ENCODE assay signal across 8 cellular contexts in the genomic region with DNA sequence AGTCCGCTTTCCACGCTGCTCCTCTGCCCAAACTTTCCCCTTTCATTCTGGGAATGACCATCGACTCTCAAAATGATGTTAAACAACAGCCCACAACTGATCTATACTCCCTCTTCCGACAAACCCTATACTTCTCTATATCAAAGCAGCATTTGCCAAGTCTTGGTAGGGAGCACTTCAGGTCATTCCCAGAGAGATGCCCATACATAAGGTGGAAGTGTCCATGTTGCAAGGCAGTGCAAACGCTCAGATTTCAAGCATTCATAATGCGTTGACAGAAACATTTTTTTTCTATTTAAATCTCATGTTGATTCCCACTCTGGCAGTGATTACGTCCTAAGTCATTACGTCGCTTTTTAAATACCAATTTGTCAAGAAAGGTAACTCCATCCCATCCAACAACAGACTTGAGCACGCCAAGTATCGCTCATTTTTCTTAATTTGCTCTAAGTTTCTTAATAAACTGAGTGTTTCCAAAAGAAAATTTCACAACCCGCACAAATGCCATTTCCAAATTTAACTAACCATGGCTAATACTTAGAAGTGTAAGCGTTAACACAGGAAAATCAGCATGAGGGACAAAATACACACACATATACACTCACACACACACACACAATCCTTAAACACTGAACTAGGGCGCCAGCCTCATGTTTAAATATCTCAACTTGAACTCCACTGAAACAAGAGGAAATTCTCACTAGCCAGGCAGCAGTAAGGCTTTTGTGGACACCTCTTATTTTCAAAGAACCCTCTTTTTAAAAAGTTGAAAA. TPM values are rescaled to one million over a fixed set of nuclear protein-coding genes. Genes with fewer than 3 reads are reported as not detected.
DNase-seq lines count a peak whose midpoint lies in the region; ATAC-seq, FAIRE-seq and TF ChIP-seq lines count a peak whose summit lies in the region.

No MANE protein-coding gene starts in this region.

- 26 to 29% (median 27%) methylated on average over 14 of the region's 14 CpGs for whole genome bisulfite sequencing in adrenal gland, 4 donors
- WGBS in stomach, 5 donors, result 11 to 23% (median 16%) methylated on average over 14 of the region's 14 CpGs

- peak overlapping the region; percentile 70 for H3K4me3 ChIP-seq in LNCaP clone FGC (ENCODE audit: low read depth, low read length)
- H3K4me3 ChIP-seq in adrenal gland, result peak overlapping the region; percentile 21 to 85 (median 58)
- peak overlapping the region; percentile 84 to 88 for H3K4me3 ChIP-seq in kidney (ENCODE audit: low read length in 2 of 2)
- H3K4me3 ChIP-seq in stomach, result peak overlapping the region; percentile 70 to 87 (median 84)

- no peaks in the 10 kb centered on the region for H3K9me3 Mint-ChIP-seq in stimulated activated naive CD8-positive, alpha-beta T cell treated with anti-CD3 and anti-CD28 coated beads, Interleukin-15, Interleukin-2, amounts not matched to agents 100 ng/mL and 50 ng/mL, for 24 hours

- peak overlapping the region; percentile 72 to 74 for H3K9ac ChIP-seq in kidney (ENCODE audit: low read length in 2 of 2)

- no peaks in the 10 kb centered on the region for H3K27me3 Mint-ChIP-seq in stimulated activated naive CD8-positive, alpha-beta T cell treated with anti-CD3 and anti-CD28 coated beads, Interleukin-15, Interleukin-2, amounts not matched to agents 100 ng/mL and 50 ng/mL, for 24 hours

- TF ChIP-seq POLR2A in adrenal gland (IDR thresholded peaks at IDR 0.05), result no peak
- TF ChIP-seq POLR2A in stomach (IDR thresholded peaks at IDR 0.05), result no peak

- H3K4me1 ChIP-seq in adrenal gland (replicated peaks in 1 of 2) (peaks cover 14 to 29% of the 10 kb centered on the region in 2 donors), kidney (ENCODE audit: control insufficient read depth in 1 of 2, insufficient read depth in 1 of 2, low read depth in 1 of 2, low read length in 2 of 2) (peaks cover 5 to 10% of the 10 kb centered on the region in 2 donors), stomach (peaks cover 8 to 43% (median 30%) of the 10 kb centered on the region in 4 donors)

- TF ChIP-seq CTCF in LNCaP clone FGC (IDR thresholded peaks at IDR 0.05; ENCODE audit: control insufficient read depth, extremely low read depth, insufficient read depth) (no peak), adrenal gland (IDR thresholded peaks at IDR 0.05) (no peak), kidney (IDR thresholded peaks at IDR 0.05; ENCODE audit: borderline replicate concordance, extremely low read depth, insufficient read depth) (no peak), stomach (IDR thresholded peaks at IDR 0.05) (no peak)

- intact Hi-C loops in adrenal gland (cut with DNase I) (no loop called here), kidney (cut with DNase I) (no loop called here), stomach (cut with DNase I; ENCODE audit: low total_unique reads) (no loop called here)

- FAIRE-seq in kidney (lab: Jason Lieb, UNC), result no peak

- H3K27ac ChIP-seq in adrenal gland, result peak overlapping the region in 4 of 5 donors; percentile 69 to 93 (median 82)
- H3K27ac ChIP-seq in kidney (ENCODE audit: low read depth in 2 of 2, low read length in 2 of 2), result peak overlapping the region; percentile 38 to 68
- peak overlapping the region; percentile 16 to 95 (median 90) for H3K27ac ChIP-seq in stomach

- TF ChIP-seq EP300 in stomach (IDR thresholded peaks at IDR 0.05), result no peak

- H3K4me1 Mint-ChIP-seq in stimulated activated naive CD8-positive, alpha-beta T cell treated with anti-CD3 and anti-CD28 coated beads, Interleukin-15, Interleukin-2, amounts not matched to agents 100 ng/mL and 50 ng/mL, for 24 hours (ENCODE audit: low read depth), result peaks cover 48% of the 10 kb centered on the region

- H3K36me3 ChIP-seq in adrenal gland (replicated peaks in 1 of 2) (no peaks in the 10 kb centered on the region), kidney (ENCODE audit: control insufficient read depth in 1 of 2, insufficient read depth in 2 of 2, low read length in 2 of 2) (no peaks in the 10 kb centered on the region), stomach (no peaks in the 10 kb centered on the region)

- peaks cover 4% of the 10 kb centered on the region for H3K36me3 Mint-ChIP-seq in stimulated activated naive CD8-positive, alpha-beta T cell treated with anti-CD3 and anti-CD28 coated beads, Interleukin-15, Interleukin-2, amounts not matched to agents 100 ng/mL and 50 ng/mL, for 24 hours (ENCODE audit: low read depth)

- peak overlapping the region; percentile 95 for H3K4me3 Mint-ChIP-seq in stimulated activated naive CD8-positive, alpha-beta T cell treated with anti-CD3 and anti-CD28 coated beads, Interleukin-15, Interleukin-2, amounts not matched to agents 100 ng/mL and 50 ng/mL, for 24 hours

- peak overlapping the region; percentile 85 for H3K27ac Mint-ChIP-seq in stimulated activated naive CD8-positive, alpha-beta T cell treated with anti-CD3 and anti-CD28 coated beads, Interleukin-15, Interleukin-2, amounts not matched to agents 100 ng/mL and 50 ng/mL, for 24 hours

- DNase-seq in stimulated activated naive CD8-positive, alpha-beta T cell treated with anti-CD3 and anti-CD28 coated beads, Interleukin-15, Interleukin-2, amounts not matched to agents 100 U/mL and 50 U/mL, for 24 hours, result no peak
- DNase-seq in LNCaP clone FGC (ENCODE audit: low read depth) (no peak), adrenal gland (no peak), kidney (no peak), stomach (no peak)

- no peak for ATAC-seq in stimulated activated naive CD8-positive, alpha-beta T cell treated with anti-CD3 and anti-CD28 coated beads, Interleukin-15, Interleukin-2, amounts not matched to agents 100 U/mL and 50 U/mL, for 24 hours
- no peak for ATAC-seq in GM18873 (IDR thresholded peaks at IDR 0.05; ENCODE audit: low FRiP score, unreplicated experiment)
- ATAC-seq in GM21515 (IDR thresholded peaks at IDR 0.05; ENCODE audit: unreplicated experiment), result no peak

- no peaks in the 10 kb centered on the region for H3K9me3 ChIP-seq in adrenal gland (replicated peaks in 1 of 3)
- no peaks in the 10 kb centered on the region for H3K9me3 ChIP-seq in kidney (ENCODE audit: control insufficient read depth in 1 of 2, low read length in 2 of 2)
- H3K9me3 ChIP-seq in stomach, result no peaks in the 10 kb centered on the region

- H3K27me3 ChIP-seq in adrenal gland (no peaks in the 10 kb centered on the region), stomach (no peaks in the 10 kb centered on the region)

RNA-seq across cellular contexts. Expression of gene GXYLT1, which starts 1.1 kb away (rescaled TPM):
- total RNA-seq in adrenal gland (10 to 100 TPM in 2 of 8 donors, 1 to 10 TPM in 6; 6.9 to 11.9 (median 9.7) TPM), kidney (13.4 TPM), stomach (10 to 100 TPM in 3 of 5 donors, 1 to 10 TPM in 2; 3.2 to 17.6 (median 11.7) TPM)
- polyA plus RNA-seq in adrenal gland (10 to 100 TPM in 1 of 3 donors, 1 to 10 TPM in 2; 1.6 to 13.1 (median 2.8) TPM), kidney (ENCODE audit: insufficient read depth, low read depth, low replicate concordance) (3.2 TPM), stomach (1 to 10 TPM; 1.4 to 1.9 (median 1.7) TPM)
